27 cellular contexts compared by ENCODE assay signal in genomic region chr15:48147358-48147757, GRCh38. TPM values are rescaled to one million over a fixed set of nuclear protein-coding genes. Genes with fewer than 3 reads are reported as not detected.
"Had no signal": no experiment of that assay in that cellular context is flagged by ENCODE, and none has a peak within 500 bp of the region (broad histone marks: within the 10 kb centered on the region; RNA-seq: fewer than 3 reads in every experiment).

No MANE protein-coding gene starts in this region.

- H3K4me3 Mint-ChIP-seq: activated B cell treated with CpG ODN at 0.5 μM for 24 hours; activated CD4-positive, alpha-beta T cell treated with anti-CD3 and anti-CD28 coated beads, Interleukin-2, amount 10 ng/mL, durations not matched to agents 24 days and 14 days; activated T-cell treated with anti-CD3 and anti-CD28 coated beads, Interleukin-2, amount 50 U/mL, for 4 hours; T-cell had no signal

- ATAC-seq: activated naive CD4-positive, alpha-beta T cell treated with anti-CD3 and anti-CD28 coated beads, Interleukin-2, amount 50 U/mL, for 72 hours; activated T-cell treated with anti-CD3 and anti-CD28 coated beads, Interleukin-2, amount 50 U/mL, for 4 hours; Panc1; Right ventricle myocardium inferior; T-cell had no signal

- H3K9me3 Mint-ChIP-seq: activated B cell treated with CpG ODN at 0.5 μM for 24 hours; activated CD4-positive, alpha-beta T cell treated with anti-CD3 and anti-CD28 coated beads, Interleukin-2, amount 10 ng/mL, durations not matched to agents 24 days and 14 days; activated naive CD4-positive, alpha-beta T cell treated with anti-CD3 and anti-CD28 coated beads, Interleukin-2, amount 50 U/mL, for 72 hours; activated T-cell treated with anti-CD3 and anti-CD28 coated beads, Interleukin-2, amount 50 U/mL, for 4 hours; T-cell had no signal

- H3K27ac Mint-ChIP-seq: activated B cell treated with CpG ODN at 0.5 μM for 24 hours; activated CD4-positive, alpha-beta T cell treated with anti-CD3 and anti-CD28 coated beads, Interleukin-2, amount 10 ng/mL, durations not matched to agents 24 days and 14 days; activated naive CD4-positive, alpha-beta T cell treated with anti-CD3 and anti-CD28 coated beads, Interleukin-2, amount 50 U/mL, for 72 hours; T-cell had no signal

- DNase-seq: activated B cell treated with CpG ODN at 0.5 μM for 24 hours; activated CD4-positive, alpha-beta T cell treated with anti-CD3 and anti-CD28 coated beads for 1 hour; activated CD4-positive, alpha-beta T cell treated with anti-CD3 and anti-CD28 coated beads, Interleukin-2, amount 10 ng/mL, durations not matched to agents 24 days and 14 days; activated CD4-positive, alpha-beta T cell treated with anti-CD3 and anti-CD28 coated beads, Interleukin-2, amount 50 U/mL, for 48 hours; activated effector memory CD4-positive, alpha-beta T cell treated with anti-CD3 and anti-CD28 coated beads, Interleukin-2, amount 50 U/mL, for 16 hours; activated naive CD4-positive, alpha-beta T cell treated with Interleukin-2 at 50 U/mL for 16 hours; activated T-cell treated with anti-CD3 and anti-CD28 coated beads, Interleukin-2, amount 50 U/mL, for 4 hours; brain microvascular endothelial cell; cerebellar nuclear complex; MG63; NCI-H1105 treated with DMSO at 0.1 percent for 48 hours; NCI-H1436 treated with DMSO at 0.1 percent for 48 hours; NCI-H187; NCI-H2081; NCI-H510A treated with DMSO at 0.1 percent for 48 hours; NCI-H69; NK-92 treated with Interleukin-12 subunit alpha and Interleukin-12 subunit beta, amount 100 ng/mL, for 24 hours; OCI-M1; RPMI8226; T-cell; T-helper 2 cell; T1000 had no signal

- H3K4me1 Mint-ChIP-seq: T-cell had no signal

- H3K9me3 ChIP-seq: MG63 had no signal

- H3K27ac ChIP-seq: brain microvascular endothelial cell, SK-N-MC had no signal

- H3K36me3 ChIP-seq: brain microvascular endothelial cell, MG63 had no signal

- H3K27me3 ChIP-seq: brain microvascular endothelial cell, MG63 had no signal

- H3K4me3 ChIP-seq: MG63, SK-N-MC had no signal

- H3K27me3 Mint-ChIP-seq: activated B cell treated with CpG ODN at 0.5 μM for 24 hours; activated CD4-positive, alpha-beta T cell treated with anti-CD3 and anti-CD28 coated beads, Interleukin-2, amount 10 ng/mL, durations not matched to agents 24 days and 14 days; T-cell had no signal

RNA-seq across cellular contexts. Expression of gene SLC24A5, which starts 26.6 kb away (rescaled TPM):
- total RNA-seq: activated B cell treated with CpG ODN at 0.5 μM for 24 hours; activated CD4-positive, alpha-beta T cell treated with anti-CD3 and anti-CD28 coated beads, Interleukin-2, amount 10 ng/mL, durations not matched to agents 24 days and 14 days; activated naive CD4-positive, alpha-beta T cell treated with anti-CD3 and anti-CD28 coated beads, Interleukin-2, amount 50 U/mL, for 72 hours; activated T-cell treated with anti-CD3 and anti-CD28 coated beads, Interleukin-2, amount 50 U/mL, for 4 hours; cardiac septum; Right ventricle myocardium inferior; T-cell had no signal

RNA-seq across cellular contexts. Expression of gene CTXN2, which starts 44.1 kb away (rescaled TPM):
- total RNA-seq: activated B cell treated with CpG ODN at 0.5 μM for 24 hours; activated naive CD4-positive, alpha-beta T cell treated with anti-CD3 and anti-CD28 coated beads, Interleukin-2, amount 50 U/mL, for 72 hours; activated T-cell treated with anti-CD3 and anti-CD28 coated beads, Interleukin-2, amount 50 U/mL, for 4 hours; cardiac septum; Right ventricle myocardium inferior; T-cell had no signal

RNA-seq across cellular contexts. Expression of gene SLC12A1, which starts 58.7 kb away (rescaled TPM):
- total RNA-seq: activated B cell treated with CpG ODN at 0.5 μM for 24 hours; activated CD4-positive, alpha-beta T cell treated with anti-CD3 and anti-CD28 coated beads, Interleukin-2, amount 10 ng/mL, durations not matched to agents 24 days and 14 days; activated naive CD4-positive, alpha-beta T cell treated with anti-CD3 and anti-CD28 coated beads, Interleukin-2, amount 50 U/mL, for 72 hours; activated T-cell treated with anti-CD3 and anti-CD28 coated beads, Interleukin-2, amount 50 U/mL, for 4 hours; cardiac septum; Right ventricle myocardium inferior; T-cell had no signal
